In genomic region chr10:77284797-77285196, GRCh38 we compare ENCODE assay signal across 27 cellular contexts.
DNase-seq lines count a peak whose midpoint lies in the region; ATAC-seq and TF ChIP-seq lines count a peak whose summit lies in the region.
"Had no signal": no experiment of that assay in that cellular context is flagged by ENCODE, and none has a peak within 500 bp of the region (broad histone marks: within the 10 kb centered on the region; RNA-seq: fewer than 3 reads in every experiment).

No MANE protein-coding gene starts in this region.

- H3K36me3 Mint-ChIP-seq in mesothelial cell of epicardium: peaks cover 2% of the 10 kb centered on the region
- H3K36me3 Mint-ChIP-seq in stimulated activated naive B cell treated with anti-CD40 and anti-IgM and Interleukin-4, amounts not matched to agents 10 μg/mL and 1 μg/mL and 100 μg/mL, for 72 hours: no peaks in the 10 kb centered on the region
- H3K36me3 Mint-ChIP-seq: CD8-positive, alpha-beta T cell had no signal

- H3K27me3 Mint-ChIP-seq in mesothelial cell of epicardium (ENCODE audit: low read depth): no peaks in the 10 kb centered on the region
- H3K27me3 Mint-ChIP-seq in stimulated activated naive B cell treated with anti-CD40 and anti-IgM and Interleukin-4, amounts not matched to agents 10 μg/mL and 1 μg/mL and 100 μg/mL, for 72 hours: peaks cover 33 to 47% of the 10 kb centered on the region in 2 donors

- H3K36me3 ChIP-seq in uterus: no peaks in the 10 kb centered on the region
- H3K36me3 ChIP-seq: HAP-1, Peyer's patch had no signal

- H3K4me1 ChIP-seq in uterus: peaks cover 0 to 11% of the 10 kb centered on the region in 2 donors
- H3K4me1 ChIP-seq: HAP-1 had no signal

- H3K9me3 Mint-ChIP-seq in mesothelial cell of epicardium: peaks cover 3% of the 10 kb centered on the region
- peaks cover 3 to 4% of the 10 kb centered on the region in 2 donors for H3K9me3 Mint-ChIP-seq in stimulated activated naive B cell treated with anti-CD40 and anti-IgM and Interleukin-4, amounts not matched to agents 10 μg/mL and 1 μg/mL and 100 μg/mL, for 72 hours

- H3K4me3 ChIP-seq in epithelial cell of esophagus (ENCODE audit: low read length): no peak overlapping the region
- H3K4me3 ChIP-seq in uterus: no peak overlapping the region
- H3K4me3 ChIP-seq: HAP-1, Peyer's patch, SK-N-MC had no signal

- no peak overlapping the region for H3K4me3 Mint-ChIP-seq in mesothelial cell of epicardium
- H3K4me3 Mint-ChIP-seq in stimulated activated naive B cell treated with anti-CD40 and anti-IgM and Interleukin-4, amounts not matched to agents 10 μg/mL and 1 μg/mL and 100 μg/mL, for 72 hours: no peak overlapping the region
- H3K4me3 Mint-ChIP-seq: B cell; CD8-positive, alpha-beta T cell; HFFc6; IgD-negative memory B cell had no signal

- H3K27ac ChIP-seq in uterus: peak overlapping the region; percentile 58 to 68
- H3K27ac ChIP-seq: C4-2B, KMS-11, Peyer's patch, SK-N-MC had no signal

- TF ChIP-seq POLR2A in uterus (IDR thresholded peaks at IDR 0.05): no peak

- H3K27ac Mint-ChIP-seq in mesothelial cell of epicardium: peak overlapping the region; percentile 14
- H3K27ac Mint-ChIP-seq in stimulated activated naive B cell treated with anti-CD40 and anti-IgM and Interleukin-4, amounts not matched to agents 10 μg/mL and 1 μg/mL and 100 μg/mL, for 72 hours: no peak overlapping the region
- H3K27ac Mint-ChIP-seq: B cell; CD8-positive, alpha-beta T cell; HFFc6; IgD-negative memory B cell had no signal

- TF ChIP-seq CTCF in epithelial cell of esophagus (IDR thresholded peaks at IDR 0.05; ENCODE audit: insufficient read depth, low read depth, low read length, missing control alignments) (no peak), mesothelial cell of epicardium (IDR thresholded peaks at IDR 0.05; ENCODE audit: unreplicated experiment) (no peak), uterus (IDR thresholded peaks at IDR 0.05) (no peak)

- ATAC-seq in stimulated activated naive B cell treated with anti-CD40 and anti-IgM and Interleukin-4, amounts not matched to agents 10 μg/mL and 1 μg/mL and 100 μg/mL, for 72 hours (replicated peaks): no peak
- ATAC-seq: CD8-positive, alpha-beta T cell had no signal

- H3K4me1 Mint-ChIP-seq in mesothelial cell of epicardium: peaks cover 73% of the 10 kb centered on the region
- peaks cover 6% of the 10 kb centered on the region in 2 donors for H3K4me1 Mint-ChIP-seq in stimulated activated naive B cell treated with anti-CD40 and anti-IgM and Interleukin-4, amounts not matched to agents 10 μg/mL and 1 μg/mL and 100 μg/mL, for 72 hours

- DNase-seq in DMS53 (lab: John Stamatoyannopoulos, UW) (peak; percentile 11), DMS53 treated with DMSO at 0.1 percent for 48 hours (lab: John Stamatoyannopoulos, UW; ENCODE audit: unreplicated experiment) (no peak), epithelial cell of esophagus (ENCODE audit: low read depth) (peak; percentile 84), mesothelial cell of epicardium (ENCODE audit: low spot score in 2 of 2, unreplicated experiment in 2 of 2) (no peak), uterus (no peak), NCI-H146 treated with DMSO at 0.1 percent for 48 hours (lab: John Stamatoyannopoulos, UW; ENCODE audit: unreplicated experiment) (no peak)
- no peak for DNase-seq in stimulated activated naive B cell treated with anti-CD40 and anti-IgM and Interleukin-4, amounts not matched to agents 10 μg/mL and 1 μg/mL and 100 μg/mL, for 72 hours
- no peak for DNase-seq in stimulated activated CD4-positive, alpha-beta T cell treated with anti-CD3 and anti-CD28 coated beads, Interleukin-15, amount 100 ng/mL, for 24 hours
- DNase-seq: Caco-2; CD8-positive, alpha-beta T cell; DMS79 treated with DMSO at 0.1 percent for 48 hours; GF-D8; GOT3; HFFc6; MM.1S; NCI-H1694; NCI-H2081; NCI-H446; NCI-H524 treated with DMSO at 0.1 percent for 48 hours; Peyer's patch; SHP77 treated with DMSO at 0.1 percent for 48 hours had no signal

- no peaks in the 10 kb centered on the region for H3K9me3 ChIP-seq in uterus
- H3K9me3 ChIP-seq: Caco-2, HAP-1, Peyer's patch had no signal

- intact Hi-C loops in uterus (cut with DNase I; ENCODE audit: low total_unique reads): no loop called here

- H3K27me3 ChIP-seq in uterus: no peaks in the 10 kb centered on the region
- H3K27me3 ChIP-seq: Peyer's patch had no signal

Comparison
In these comparisons a context has a peak if more than half of its experiments do, and no peak if none do; other contexts are left out.
1. DNase-seq: peak in DMS53 (single experiment) and epithelial cell of esophagus (single experiment); none in DMS53 treated with DMSO at 0.1 percent for 48 hours (single experiment), mesothelial cell of epicardium (0 of 2), uterus (0 of 2), stimulated activated naive B cell treated with anti-CD40 and anti-IgM and Interleukin-4, amounts not matched to agents 10 μg/mL and 1 μg/mL and 100 μg/mL, for 72 hours (single experiment), stimulated activated CD4-positive, alpha-beta T cell treated with anti-CD3 and anti-CD28 coated beads, Interleukin-15, amount 100 ng/mL, for 24 hours (single experiment) and NCI-H146 treated with DMSO at 0.1 percent for 48 hours (single experiment).